Comparison of ENCODE assay signal across 24 cellular contexts in the genomic region with DNA sequence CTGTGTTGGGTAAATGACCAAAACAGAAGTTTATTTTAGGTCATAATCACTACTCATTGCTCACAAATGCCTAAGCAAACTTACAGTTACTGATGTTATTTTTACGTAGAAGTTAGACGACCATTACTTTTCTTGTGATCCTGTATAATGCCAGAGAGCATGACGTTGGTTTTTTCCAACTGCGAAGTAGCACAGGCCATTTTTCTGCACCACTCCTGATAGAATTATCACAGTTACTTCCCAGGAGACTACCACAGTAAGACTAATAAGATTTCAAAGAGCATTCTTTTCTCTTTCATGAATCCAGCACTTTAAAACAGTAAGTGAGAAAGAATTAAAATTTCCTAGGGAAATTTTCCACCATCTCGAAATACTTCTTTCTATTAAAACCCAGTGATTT. TPM values are rescaled to one million over a fixed set of nuclear protein-coding genes. Genes with fewer than 3 reads are reported as not detected.
"Had no signal": no experiment of that assay in that cellular context is flagged by ENCODE, and none has a peak within 500 bp of the region (broad histone marks: within the 10 kb centered on the region; RNA-seq: fewer than 3 reads in every experiment).

No MANE protein-coding gene starts in this region.

- H3K4me2 ChIP-seq: smooth muscle cell had no signal

- H3K27me3 Mint-ChIP-seq: activated naive CD4-positive, alpha-beta T cell treated with anti-CD3 and anti-CD28 coated beads, Interleukin-2, amount 50 U/mL, for 24 hours had no signal

- H3K4me3 ChIP-seq: breast epithelium, esophagus muscularis mucosa, smooth muscle cell, stomach, testis, upper lobe of right lung had no signal

- DNase-seq: activated CD4-positive, alpha-beta T cell treated with anti-CD3 and anti-CD28 coated beads, Interleukin-2, amount 50 U/mL, for 1 hour; activated effector memory CD4-positive, alpha-beta T cell treated with anti-CD3 and anti-CD28 coated beads, Interleukin-2, amount 50 U/mL, for 16 hours; activated T-cell treated with anti-CD3 and anti-CD28 coated beads, Interleukin-2, amount 50 U/mL, for 72 hours; cerebellar nuclear complex; cortex of kidney; hippocampal formation; mammary epithelial cell; stimulated activated CD4-positive, alpha-beta T cell treated with anti-CD3 and anti-CD28 coated beads, Interleukin-4, amount 100 ng/mL, for 1 hour; stomach; T1000; testis; upper lobe of right lung had no signal

- H3K4me3 Mint-ChIP-seq: activated naive CD4-positive, alpha-beta T cell treated with anti-CD3 and anti-CD28 coated beads, Interleukin-2, amount 50 U/mL, for 24 hours; activated T-cell treated with anti-CD3 and anti-CD28 coated beads, Interleukin-2, amount 50 U/mL, for 72 hours had no signal

- H3K9me3 ChIP-seq: breast epithelium, esophagus muscularis mucosa, stomach, testis, upper lobe of right lung had no signal

- H3K4me1 ChIP-seq: breast epithelium, stomach, testis, upper lobe of right lung had no signal

- H3K9me3 Mint-ChIP-seq: activated naive CD4-positive, alpha-beta T cell treated with anti-CD3 and anti-CD28 coated beads, Interleukin-2, amount 50 U/mL, for 24 hours; activated T-cell treated with anti-CD3 and anti-CD28 coated beads, Interleukin-2, amount 50 U/mL, for 72 hours; neural crest cell had no signal

- FAIRE-seq: astrocyte, keratinocyte had no signal

- H3K27ac Mint-ChIP-seq: activated T-cell treated with anti-CD3 and anti-CD28 coated beads, Interleukin-2, amount 50 U/mL, for 72 hours had no signal

- ATAC-seq: activated T-cell treated with anti-CD3 and anti-CD28 coated beads, Interleukin-2, amount 50 U/mL, for 72 hours; left lobe of liver; sciatic nerve; upper lobe of right lung had no signal

- H3K27ac ChIP-seq: esophagus muscularis mucosa, testis, upper lobe of right lung had no signal

- H3K36me3 ChIP-seq: breast epithelium, stomach, upper lobe of right lung had no signal

- H3K27me3 ChIP-seq: breast epithelium, esophagus muscularis mucosa, stomach, testis, upper lobe of right lung had no signal

RNA-seq across cellular contexts. Expression of gene SLC9C1, which starts 58.7 kb away (rescaled TPM):
- total RNA-seq: activated CD8-positive, alpha-beta memory T cell treated with anti-CD3 and anti-CD28 coated beads for 36 hours; activated T-cell treated with anti-CD3 and anti-CD28 coated beads, Interleukin-2, amount 50 U/mL, for 72 hours; astrocyte; left lobe of liver; osteocyte; smooth muscle cell; T-helper 1 cell treated with Interleukin-12 subunit alpha and Interleukin-12 subunit beta and Interleukin-4 antibody, amounts not matched to agents 30 ng/mL and 1 ng/mL, for 36 hours; upper lobe of right lung had no signal
- polyA plus RNA-seq: keratinocyte, mammary epithelial cell, smooth muscle cell, stomach had no signal
